Comparison of ENCODE assay signal across 8 cellular contexts in the genomic region with DNA sequence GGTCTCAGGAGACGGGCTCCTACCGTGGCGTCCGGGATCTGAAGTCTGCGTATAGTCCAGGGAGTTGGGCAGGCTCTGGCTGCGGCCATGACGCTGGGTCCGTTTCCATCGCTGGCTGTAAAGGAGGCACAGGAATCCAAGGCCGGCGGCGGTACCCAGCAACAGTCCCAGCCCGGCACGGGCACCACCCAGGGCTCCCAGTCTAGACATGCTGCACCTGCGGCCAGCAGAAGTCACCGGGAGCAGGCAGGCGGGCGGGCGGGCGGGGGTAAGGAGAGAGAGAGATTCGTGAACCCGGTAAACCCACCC. TPM values are rescaled to one million over a fixed set of nuclear protein-coding genes. Genes with fewer than 3 reads are reported as not detected.
DNase-seq lines count a peak whose midpoint lies in the region; ATAC-seq, FAIRE-seq and TF ChIP-seq lines count a peak whose summit lies in the region.

No MANE protein-coding gene starts in this region.

- H2BK12ac ChIP-seq in H1 (ENCODE audit: low read depth, low read length): no peak overlapping the region

- FAIRE-seq in H1 (lab: Jason Lieb, UNC): no peak
- no peak for FAIRE-seq in RCC 7860 (lab: Jason Lieb, UNC)

- no peak overlapping the region for H2BK20ac ChIP-seq in H1 (ENCODE audit: low read length)

- no peak overlapping the region for H4K5ac ChIP-seq in H1 (ENCODE audit: insufficient read length, low read depth, low read length)

- H3K9me3 ChIP-seq in H1 (ENCODE audit: insufficient read depth in 2 of 2, low read depth in 1 of 2, low read length in 1 of 2) (no peaks in the 10 kb centered on the region), mucosa of stomach (ENCODE audit: control insufficient read depth, low read length) (no peaks in the 10 kb centered on the region)

- H3K9ac ChIP-seq in H1 (replicated peaks in 1 of 4; ENCODE audit: extremely low read depth in 1 of 4, low read depth in 3 of 4, low read length in 3 of 4) (peak overlapping the region; percentile 0 to 52 (median 42); a peak in 6 of 7 replicates), mucosa of stomach (ENCODE audit: low read length) (peak overlapping the region; percentile 92)

- no peak for TF ChIP-seq RAD21 in H1 (IDR thresholded peaks at IDR 0.05 in 1 of 2, conservative IDR thresholded peaks at IDR 0.05 in 1 of 2; ENCODE audit: low read depth in 2 of 2, low read length in 2 of 2)

- H3K36me3 ChIP-seq in ACC112 (ENCODE audit: insufficient read depth, low read length) (no peaks in the 10 kb centered on the region), H1 (ENCODE audit: control insufficient read depth in 2 of 4, insufficient read depth in 4 of 4, low read length in 3 of 4) (peaks cover 0 to 9% (median 0%) of the 10 kb centered on the region in 4 experiments; a peak in 2 of 8 replicates), mucosa of stomach (ENCODE audit: control insufficient read depth, insufficient read depth, low read length) (no peaks in the 10 kb centered on the region)

- peak overlapping the region; percentile 93 for H2AFZ ChIP-seq in ACC112 (ENCODE audit: low read length, unreplicated experiment)
- H2AFZ ChIP-seq in H1 (ENCODE audit: low read length): no peak overlapping the region

- POLR2A ChIA-PET in H1 (lab: Charles Lee; ENCODE audit: partially characterized antibody): interaction anchor here (1.0 to 1.5 kb wide), 5 partner anchors 12 to 32 kb away, joined by 3 to 6 read pairs (median 3); no protein-coding TSS in a partner anchor

- DNase-seq in SK-MEL-5 (ENCODE audit: low read depth, low spot score): peak; percentile 28
- no peak for DNase-seq in H1 (ENCODE audit: low read depth in 1 of 2, low spot score in 2 of 2)
- DNase-seq in GDM1 (lab: John Stamatoyannopoulos, UW): no peak
- no peak for DNase-seq in RCC 7860 (ENCODE audit: low spot score)
- DNase-seq in AG20443 (ENCODE audit: low spot score): no peak

- H3K18ac ChIP-seq in H1 (ENCODE audit: extremely low read depth, low read length): no peak overlapping the region

- H3K56ac ChIP-seq in H1 (replicated peaks; ENCODE audit: insufficient read length, low read depth, low read length): no peak overlapping the region

- CTCF ChIA-PET in H1 (lab: Charles Lee; ENCODE audit: partially characterized antibody): no interaction called here

- H2BK5ac ChIP-seq in H1 (ENCODE audit: low read depth, low read length): no peak overlapping the region

- ATAC-seq in GM21447 (IDR thresholded peaks at IDR 0.05; ENCODE audit: unreplicated experiment): peak; percentile 11

- 13% methylated on average over 22 of the region's 22 CpGs; no CpG with 5 or more reads in 1 of the 2 experiments for WGBS in H1 (ENCODE audit: extremely low coverage in 1 of 2, insufficient coverage in 1 of 2, insufficient read length in 1 of 2, insufficient replicate concordance in 2 of 2, low coverage in 1 of 2, low lambda C conversion rate in 2 of 2, missing lambda C conversion rate in 1 of 2), 2 experiments

- H4K8ac ChIP-seq in H1 (ENCODE audit: extremely low read depth, insufficient read depth, low read length): 0 out of 2 replicates have a peak overlapping the region, but pooled peaks have one; percentile 28

- in situ Hi-C loops in SK-MEL-5 (cut with HindIII; ENCODE audit: low pct_unique_long_range_greater_than_20kb, low sequenced_read_pairs): no loop called here

- TF ChIP-seq POLR2A in H1 (IDR thresholded peaks at IDR 0.05; ENCODE audit: control extremely low read depth in 1 of 2, low read depth in 2 of 2, low read length in 2 of 2): no peak

- H3K4me3 ChIP-seq in ACC112 (ENCODE audit: low read depth, low read length) (peak overlapping the region; percentile 94), H1 (ENCODE audit: extremely low read depth in 1 of 4, insufficient read depth in 2 of 4, low read depth in 3 of 4, low read length in 4 of 4) (peak overlapping the region; percentile 65 to 98 (median 85)), mucosa of stomach (ENCODE audit: low read length) (peak overlapping the region; percentile 82)

- TF ChIP-seq CTCF in H1 (IDR thresholded peaks at IDR 0.05; ENCODE audit: control extremely low read depth in 1 of 3, insufficient read depth in 1 of 3, low read depth in 1 of 3, low read length in 3 of 3): no peak

- no peak overlapping the region; the same call in 1 of the 2 replicates for H2BK15ac ChIP-seq in H1 (ENCODE audit: low read length)

- H3K23me2 ChIP-seq in H1 (ENCODE audit: low read depth, low read length): peaks cover 5% of the 10 kb centered on the region; the same call in 1 of the 2 replicates

- H3K4ac ChIP-seq in H1 (replicated peaks; ENCODE audit: insufficient read length, low read depth, low read length): no peak overlapping the region

- TF ChIP-seq EP300 in H1 (IDR thresholded peaks at IDR 0.05; ENCODE audit: borderline replicate concordance in 1 of 2, low read depth in 2 of 2, low read length in 2 of 2): no peak

- H3K4me2 ChIP-seq in H1 (ENCODE audit: insufficient read depth in 1 of 2, low read depth in 2 of 2, low read length in 2 of 2): peak overlapping the region; percentile 54 to 98

- no peak overlapping the region for H2AK5ac ChIP-seq in H1 (ENCODE audit: low read depth, low read length)

- H3K4me1 ChIP-seq in ACC112 (ENCODE audit: control insufficient read depth, insufficient read depth, low read length, unreplicated experiment) (peaks cover 4% of the 10 kb centered on the region), H1 (replicated peaks in 1 of 4; ENCODE audit: control insufficient read depth in 3 of 4, insufficient read depth in 4 of 4, low read length in 3 of 4) (0 out of 7 replicates have a peak, but pooled peaks cover 0 to 2% (median under 1%) of the 10 kb centered on the region in 4 experiments), mucosa of stomach (ENCODE audit: control insufficient read depth, insufficient read depth, low read length) (peaks cover 10% of the 10 kb centered on the region)

- no peak overlapping the region for H3K27ac ChIP-seq in ACC112 (ENCODE audit: low read depth, low read length)
- peak overlapping the region; percentile 43; the same call in 1 of the 2 replicates for H3K27ac ChIP-seq in H1 (ENCODE audit: low read depth, low read length)

- H3K27me3 ChIP-seq in ACC112 (ENCODE audit: insufficient read depth, low read length) (no peaks in the 10 kb centered on the region), H1 (replicated peaks in 1 of 4; ENCODE audit: control insufficient read depth in 3 of 4, extremely low read depth in 1 of 4, insufficient read depth in 3 of 4, low read length in 3 of 4) (no peaks in the 10 kb centered on the region), mucosa of stomach (ENCODE audit: control insufficient read depth, insufficient read depth, low read length) (no peaks in the 10 kb centered on the region)

- peaks cover 2% of the 10 kb centered on the region; the same call in 1 of the 2 replicates for H3K79me1 ChIP-seq in H1 (ENCODE audit: low read depth, low read length)

- H3K14ac ChIP-seq in H1 (ENCODE audit: insufficient read length): no peak overlapping the region

- H2BK120ac ChIP-seq in H1 (replicated peaks; ENCODE audit: low read depth, low read length): no peak overlapping the region

- H3K23ac ChIP-seq in H1 (ENCODE audit: insufficient read length): no peak overlapping the region

- H4K91ac ChIP-seq in H1 (replicated peaks; ENCODE audit: insufficient read length, low read length): no peak overlapping the region

- H4K20me1 ChIP-seq in H1 (replicated peaks in 1 of 2; ENCODE audit: control insufficient read depth in 1 of 2, insufficient read depth in 2 of 2, low read length in 2 of 2): no peaks in the 10 kb centered on the region

- peaks cover 30% of the 10 kb centered on the region for H3K79me2 ChIP-seq in ACC112 (ENCODE audit: control insufficient read depth, insufficient read depth, low read length, unreplicated experiment)
- H3K79me2 ChIP-seq in H1 (ENCODE audit: control insufficient read depth in 1 of 2, insufficient read depth in 2 of 2, low read length in 2 of 2): peaks cover 0 to 22% of the 10 kb centered on the region in 2 experiments; a peak in 2 of 4 replicates

RNA-seq across cellular contexts. Expression of gene RMDN3, which starts 0.5 kb away (rescaled TPM):
- total RNA-seq in SK-MEL-5 (2014; rRNA removed; shearing (Covaris generic)): 26.6 and 31.3 TPM in 2 replicates
- polyA plus RNA-seq in SK-MEL-5 (2015; cell fraction: cytosol; rRNA removed): 41.7 and 47.8 TPM in 2 replicates
- 40.5 and 53.8 TPM in 2 replicates for polyA plus RNA-seq in SK-MEL-5 (2015; cell fraction: nucleus; rRNA removed)
- total RNA-seq in H1 (2021; fragmentation: NEBNext Ultra II Directional; extraction: Animal tissue kit (Norgen Biotek cat#: 25700)): 24.1 and 25.0 TPM in 2 replicates
- polyA plus RNA-seq in H1 (2011; rRNA removed): 10.8 and 13.8 TPM in 2 replicates
- polyA plus RNA-seq in H1 (2011; cell fraction: cytosol; rRNA removed): 20.3 TPM
- polyA plus RNA-seq in H1 (2011; cell fraction: nucleus; rRNA removed): 13.7 TPM
- polyA plus RNA-seq in H1 (2012, experiment 1 of 2): 15.4 to 21.6 TPM (median 20.6 TPM) in 4 replicates
- 8.8 TPM for polyA plus RNA-seq in H1 (2012, experiment 2 of 2)
- polyA plus RNA-seq in H1 (2013, experiment 1 of 2): 15.6 TPM
- 17.2 TPM for polyA plus RNA-seq in H1 (2013, experiment 2 of 2)
- polyA minus RNA-seq in H1 (2011; rRNA and poly(A)+ RNA removed): 7.7 and 9.4 TPM in 2 replicates
- 9.2 TPM for polyA minus RNA-seq in H1 (2011; cell fraction: cytosol; rRNA and poly(A)+ RNA removed)
- polyA minus RNA-seq in H1 (2011; cell fraction: nucleus; rRNA and poly(A)+ RNA removed): 7.6 TPM

RNA-seq across cellular contexts. Expression of gene GCHFR, which starts 9.3 kb away (rescaled TPM):
- total RNA-seq in SK-MEL-5 (2014; rRNA removed; shearing (Covaris generic)): 0.82 and 1.3 TPM in 2 replicates
- 2.0 TPM in 1 of 2 replicates, not detected in the other for polyA plus RNA-seq in SK-MEL-5 (2015; cell fraction: cytosol; rRNA removed)
- not detected in 2 replicates for polyA plus RNA-seq in SK-MEL-5 (2015; cell fraction: nucleus; rRNA removed)
- 22.7 and 25.9 TPM in 2 replicates for total RNA-seq in H1 (2021; fragmentation: NEBNext Ultra II Directional; extraction: Animal tissue kit (Norgen Biotek cat#: 25700))
- polyA plus RNA-seq in H1 (2011; rRNA removed): 81.5 and 102 TPM in 2 replicates
- polyA plus RNA-seq in H1 (2011; cell fraction: cytosol; rRNA removed): 59.2 TPM
- polyA plus RNA-seq in H1 (2011; cell fraction: nucleus; rRNA removed): 56.4 TPM
- 21.1 to 35.2 TPM (median 30.6 TPM) in 4 replicates for polyA plus RNA-seq in H1 (2012, experiment 1 of 2)
- 35.5 TPM for polyA plus RNA-seq in H1 (2012, experiment 2 of 2)
- polyA plus RNA-seq in H1 (2013, experiment 1 of 2): 29.6 TPM
- 28.9 TPM for polyA plus RNA-seq in H1 (2013, experiment 2 of 2)
- polyA minus RNA-seq in H1 (2011; rRNA and poly(A)+ RNA removed): 8.3 and 8.8 TPM in 2 replicates
- polyA minus RNA-seq in H1 (2011; cell fraction: cytosol; rRNA and poly(A)+ RNA removed): 14.4 TPM
- polyA minus RNA-seq in H1 (2011; cell fraction: nucleus; rRNA and poly(A)+ RNA removed): 17.8 TPM

RNA-seq across cellular contexts. Expression of gene C15orf62, which starts 15.3 kb away (rescaled TPM):
- not detected in 2 replicates for total RNA-seq in SK-MEL-5 (2014; rRNA removed; shearing (Covaris generic))
- polyA plus RNA-seq in SK-MEL-5 (2015; cell fraction: cytosol; rRNA removed): not detected in 2 replicates
- polyA plus RNA-seq in SK-MEL-5 (2015; cell fraction: nucleus; rRNA removed): not detected in 2 replicates
- 0.56 and 0.57 TPM in 2 replicates for total RNA-seq in H1 (2021; fragmentation: NEBNext Ultra II Directional; extraction: Animal tissue kit (Norgen Biotek cat#: 25700))
- polyA plus RNA-seq in H1 (2011; rRNA removed): 0.06 and 0.19 TPM in 2 replicates
- 0.09 TPM for polyA plus RNA-seq in H1 (2011; cell fraction: cytosol; rRNA removed)
- 0.19 TPM for polyA plus RNA-seq in H1 (2011; cell fraction: nucleus; rRNA removed)
- polyA plus RNA-seq in H1 (2012, experiment 1 of 2): 0.75 to 1.7 TPM (median 1.1 TPM) in 4 replicates
- 0.87 TPM for polyA plus RNA-seq in H1 (2012, experiment 2 of 2)
- 0.20 TPM for polyA plus RNA-seq in H1 (2013, experiment 1 of 2)
- 0.24 TPM for polyA plus RNA-seq in H1 (2013, experiment 2 of 2)
- 0.13 TPM in 1 of 2 replicates, not detected in the other for polyA minus RNA-seq in H1 (2011; rRNA and poly(A)+ RNA removed)
- polyA minus RNA-seq in H1 (2011; cell fraction: cytosol; rRNA and poly(A)+ RNA removed): not detected
- polyA minus RNA-seq in H1 (2011; cell fraction: nucleus; rRNA and poly(A)+ RNA removed): 0.80 TPM

RNA-seq across cellular contexts. Expression of gene ZFYVE19, which starts 52.4 kb away (rescaled TPM):
- 9.3 and 11.5 TPM in 2 replicates for total RNA-seq in SK-MEL-5 (2014; rRNA removed; shearing (Covaris generic))
- polyA plus RNA-seq in SK-MEL-5 (2015; cell fraction: cytosol; rRNA removed): 15.9 and 18.7 TPM in 2 replicates
- 63.0 and 85.4 TPM in 2 replicates for polyA plus RNA-seq in SK-MEL-5 (2015; cell fraction: nucleus; rRNA removed)
- total RNA-seq in H1 (2021; fragmentation: NEBNext Ultra II Directional; extraction: Animal tissue kit (Norgen Biotek cat#: 25700)): 10.7 and 11.2 TPM in 2 replicates
- 21.8 and 23.7 TPM in 2 replicates for polyA plus RNA-seq in H1 (2011; rRNA removed)
- polyA plus RNA-seq in H1 (2011; cell fraction: cytosol; rRNA removed): 29.4 TPM
- 40.8 TPM for polyA plus RNA-seq in H1 (2011; cell fraction: nucleus; rRNA removed)
- 11.4 to 14.9 TPM (median 14.1 TPM) in 4 replicates for polyA plus RNA-seq in H1 (2012, experiment 1 of 2)
- 15.7 TPM for polyA plus RNA-seq in H1 (2012, experiment 2 of 2)
- 8.8 TPM for polyA plus RNA-seq in H1 (2013, experiment 1 of 2)
- 7.9 TPM for polyA plus RNA-seq in H1 (2013, experiment 2 of 2)
- 15.7 and 27.7 TPM in 2 replicates for polyA minus RNA-seq in H1 (2011; rRNA and poly(A)+ RNA removed)
- 11.6 TPM for polyA minus RNA-seq in H1 (2011; cell fraction: cytosol; rRNA and poly(A)+ RNA removed)
- 13.3 TPM for polyA minus RNA-seq in H1 (2011; cell fraction: nucleus; rRNA and poly(A)+ RNA removed)

RNA-seq across cellular contexts. Expression of gene DNAJC17, which starts 52.7 kb away (rescaled TPM):
- total RNA-seq in SK-MEL-5 (2014; rRNA removed; shearing (Covaris generic)): 23.5 and 26.9 TPM in 2 replicates
- 22.3 and 30.6 TPM in 2 replicates for polyA plus RNA-seq in SK-MEL-5 (2015; cell fraction: cytosol; rRNA removed)
- 32.0 and 48.7 TPM in 2 replicates for polyA plus RNA-seq in SK-MEL-5 (2015; cell fraction: nucleus; rRNA removed)
- 39.5 and 43.8 TPM in 2 replicates for total RNA-seq in H1 (2021; fragmentation: NEBNext Ultra II Directional; extraction: Animal tissue kit (Norgen Biotek cat#: 25700))
- 45.4 and 47.2 TPM in 2 replicates for polyA plus RNA-seq in H1 (2011; rRNA removed)
- polyA plus RNA-seq in H1 (2011; cell fraction: cytosol; rRNA removed): 58.5 TPM
- 40.6 TPM for polyA plus RNA-seq in H1 (2011; cell fraction: nucleus; rRNA removed)
- polyA plus RNA-seq in H1 (2012, experiment 1 of 2): 46.9 to 61.4 TPM (median 54.1 TPM) in 4 replicates
- 25.1 TPM for polyA plus RNA-seq in H1 (2012, experiment 2 of 2)
- 57.1 TPM for polyA plus RNA-seq in H1 (2013, experiment 1 of 2)
- 51.5 TPM for polyA plus RNA-seq in H1 (2013, experiment 2 of 2)
- polyA minus RNA-seq in H1 (2011; rRNA and poly(A)+ RNA removed): 26.1 and 28.2 TPM in 2 replicates
- polyA minus RNA-seq in H1 (2011; cell fraction: cytosol; rRNA and poly(A)+ RNA removed): 26.9 TPM
- 10.4 TPM for polyA minus RNA-seq in H1 (2011; cell fraction: nucleus; rRNA and poly(A)+ RNA removed)

Comparison
In these comparisons a context has a peak if more than half of its experiments do, and no peak if none do; other contexts are left out.
1. RNA of gene GCHFR, which starts 9.3 kb away (total RNA-seq): 22.7 to 25.9 TPM in H1; 0.82 to 1.3 TPM in SK-MEL-5; every median in the first group is over 10 times any median in the second.
2. Peak in every context shown above with its lines, with median percentiles within 50 percentile points of each other: H3K4me3 ChIP-seq.